In the genomic region with DNA sequence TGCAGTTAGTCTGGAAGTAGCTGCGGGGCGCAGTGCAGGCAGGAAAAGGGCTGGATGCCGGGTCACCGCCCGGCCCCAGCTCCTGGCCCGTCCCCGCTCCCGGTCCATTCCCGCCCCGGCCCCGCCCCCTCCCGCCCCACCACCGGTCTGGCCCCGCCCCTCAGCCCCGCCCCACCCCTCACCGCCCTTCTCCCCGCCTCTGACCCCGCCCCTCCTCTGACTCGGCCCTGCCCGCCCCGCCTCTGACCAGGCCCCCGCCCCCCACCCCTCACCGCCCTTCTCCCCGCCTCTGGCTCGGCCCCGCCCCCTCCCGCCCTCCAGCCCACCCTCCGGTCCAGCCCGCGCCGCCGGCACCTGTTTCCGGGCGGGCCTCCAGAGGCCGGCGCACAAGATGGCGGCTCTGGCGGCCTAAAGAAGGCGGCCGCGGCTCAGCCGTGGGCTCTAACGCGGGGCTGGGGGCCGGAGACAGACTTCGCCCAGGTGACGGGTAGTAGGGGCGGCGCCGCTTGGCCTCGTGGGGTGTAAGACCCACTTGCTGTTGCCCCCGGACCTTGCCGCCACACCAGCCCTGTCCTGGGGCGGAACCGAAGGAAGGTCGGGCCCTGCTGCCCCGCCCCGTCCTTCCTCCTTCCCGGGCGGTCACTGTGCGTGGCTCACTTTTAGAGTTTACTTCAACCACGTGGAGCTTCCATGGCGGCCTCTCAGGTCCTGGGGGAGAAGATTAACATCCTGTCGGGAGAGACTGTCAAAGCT, we compare ENCODE assay signal across 1 cellular context.
TF ChIP-seq lines count a peak whose summit lies in the region.

A gene with protein sequence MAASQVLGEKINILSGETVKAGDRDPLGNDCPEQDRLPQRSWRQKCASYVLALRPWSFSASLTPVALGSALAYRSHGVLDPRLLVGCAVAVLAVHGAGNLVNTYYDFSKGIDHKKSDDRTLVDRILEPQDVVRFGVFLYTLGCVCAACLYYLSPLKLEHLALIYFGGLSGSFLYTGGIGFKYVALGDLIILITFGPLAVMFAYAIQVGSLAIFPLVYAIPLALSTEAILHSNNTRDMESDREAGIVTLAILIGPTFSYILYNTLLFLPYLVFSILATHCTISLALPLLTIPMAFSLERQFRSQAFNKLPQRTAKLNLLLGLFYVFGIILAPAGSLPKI (plus strand): TSS at position 357 of the 753 bp plus-strand sequence. CDS start 334 bp downstream, at position 691.

TF ChIP-seq in GM12878, 131 proteins besides CTCF, POLR2A, EP300 and RAD21 (continued from another document):
- TF ChIP-seq, protein P1, sequence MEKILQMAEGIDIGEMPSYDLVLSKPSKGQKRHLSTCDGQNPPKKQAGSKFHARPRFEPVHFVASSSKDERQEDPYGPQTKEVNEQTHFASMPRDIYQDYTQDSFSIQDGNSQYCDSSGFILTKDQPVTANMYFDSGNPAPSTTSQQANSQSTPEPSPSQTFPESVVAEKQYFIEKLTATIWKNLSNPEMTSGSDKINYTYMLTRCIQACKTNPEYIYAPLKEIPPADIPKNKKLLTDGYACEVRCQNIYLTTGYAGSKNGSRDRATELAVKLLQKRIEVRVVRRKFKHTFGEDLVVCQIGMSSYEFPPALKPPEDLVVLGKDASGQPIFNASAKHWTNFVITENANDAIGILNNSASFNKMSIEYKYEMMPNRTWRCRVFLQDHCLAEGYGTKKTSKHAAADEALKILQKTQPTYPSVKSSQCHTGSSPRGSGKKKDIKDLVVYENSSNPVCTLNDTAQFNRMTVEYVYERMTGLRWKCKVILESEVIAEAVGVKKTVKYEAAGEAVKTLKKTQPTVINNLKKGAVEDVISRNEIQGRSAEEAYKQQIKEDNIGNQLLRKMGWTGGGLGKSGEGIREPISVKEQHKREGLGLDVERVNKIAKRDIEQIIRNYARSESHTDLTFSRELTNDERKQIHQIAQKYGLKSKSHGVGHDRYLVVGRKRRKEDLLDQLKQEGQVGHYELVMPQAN (conservative IDR thresholded peaks at IDR 0.05) = peak; percentile 97
- TF ChIP-seq FOXK2 (IDR thresholded peaks at IDR 0.05) (peak; percentile 65), EED (IDR thresholded peaks at IDR 0.05; ENCODE audit: low read depth) (peak; percentile 22; the same call in 1 of the 2 replicates), EGR1 (IDR thresholded peaks at IDR 0.05; ENCODE audit: borderline replicate concordance in 1 of 2, low read depth in 2 of 2, low read length in 2 of 2) (peak in 1 of 2 experiments; percentile 56; a peak in 1 of 3 replicates), CHD2 (IDR thresholded peaks at IDR 0.05; ENCODE audit: borderline replicate concordance, low read depth, low read length) (0 out of 2 replicates have a peak, but pooled peaks have one; percentile 20), SUZ12 (IDR thresholded peaks at IDR 0.05; ENCODE audit: unreplicated experiment) (no peak), MTA2 (IDR thresholded peaks at IDR 0.05; ENCODE audit: low read depth) (0 out of 2 replicates have a peak, but pooled peaks have one; percentile 36), SMAD5 (IDR thresholded peaks at IDR 0.05; ENCODE audit: low read depth) (no peak), STAT1 (conservative IDR thresholded peaks at IDR 0.05) (peak; percentile 84; the same call in 1 of the 2 replicates), NBN (IDR thresholded peaks at IDR 0.05) (peak; percentile 91)
- TF ChIP-seq, protein P2, sequence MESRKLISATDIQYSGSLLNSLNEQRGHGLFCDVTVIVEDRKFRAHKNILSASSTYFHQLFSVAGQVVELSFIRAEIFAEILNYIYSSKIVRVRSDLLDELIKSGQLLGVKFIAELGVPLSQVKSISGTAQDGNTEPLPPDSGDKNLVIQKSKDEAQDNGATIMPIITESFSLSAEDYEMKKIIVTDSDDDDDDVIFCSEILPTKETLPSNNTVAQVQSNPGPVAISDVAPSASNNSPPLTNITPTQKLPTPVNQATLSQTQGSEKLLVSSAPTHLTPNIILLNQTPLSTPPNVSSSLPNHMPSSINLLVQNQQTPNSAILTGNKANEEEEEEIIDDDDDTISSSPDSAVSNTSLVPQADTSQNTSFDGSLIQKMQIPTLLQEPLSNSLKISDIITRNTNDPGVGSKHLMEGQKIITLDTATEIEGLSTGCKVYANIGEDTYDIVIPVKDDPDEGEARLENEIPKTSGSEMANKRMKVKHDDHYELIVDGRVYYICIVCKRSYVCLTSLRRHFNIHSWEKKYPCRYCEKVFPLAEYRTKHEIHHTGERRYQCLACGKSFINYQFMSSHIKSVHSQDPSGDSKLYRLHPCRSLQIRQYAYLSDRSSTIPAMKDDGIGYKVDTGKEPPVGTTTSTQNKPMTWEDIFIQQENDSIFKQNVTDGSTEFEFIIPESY (IDR thresholded peaks at IDR 0.05) = no peak
- TF ChIP-seq, protein P3, sequence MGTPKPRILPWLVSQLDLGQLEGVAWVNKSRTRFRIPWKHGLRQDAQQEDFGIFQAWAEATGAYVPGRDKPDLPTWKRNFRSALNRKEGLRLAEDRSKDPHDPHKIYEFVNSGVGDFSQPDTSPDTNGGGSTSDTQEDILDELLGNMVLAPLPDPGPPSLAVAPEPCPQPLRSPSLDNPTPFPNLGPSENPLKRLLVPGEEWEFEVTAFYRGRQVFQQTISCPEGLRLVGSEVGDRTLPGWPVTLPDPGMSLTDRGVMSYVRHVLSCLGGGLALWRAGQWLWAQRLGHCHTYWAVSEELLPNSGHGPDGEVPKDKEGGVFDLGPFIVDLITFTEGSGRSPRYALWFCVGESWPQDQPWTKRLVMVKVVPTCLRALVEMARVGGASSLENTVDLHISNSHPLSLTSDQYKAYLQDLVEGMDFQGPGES (IDR thresholded peaks at IDR 0.05) = 0 out of 2 replicates have a peak, but pooled peaks have one; percentile 27
- TF ChIP-seq, protein P4, sequence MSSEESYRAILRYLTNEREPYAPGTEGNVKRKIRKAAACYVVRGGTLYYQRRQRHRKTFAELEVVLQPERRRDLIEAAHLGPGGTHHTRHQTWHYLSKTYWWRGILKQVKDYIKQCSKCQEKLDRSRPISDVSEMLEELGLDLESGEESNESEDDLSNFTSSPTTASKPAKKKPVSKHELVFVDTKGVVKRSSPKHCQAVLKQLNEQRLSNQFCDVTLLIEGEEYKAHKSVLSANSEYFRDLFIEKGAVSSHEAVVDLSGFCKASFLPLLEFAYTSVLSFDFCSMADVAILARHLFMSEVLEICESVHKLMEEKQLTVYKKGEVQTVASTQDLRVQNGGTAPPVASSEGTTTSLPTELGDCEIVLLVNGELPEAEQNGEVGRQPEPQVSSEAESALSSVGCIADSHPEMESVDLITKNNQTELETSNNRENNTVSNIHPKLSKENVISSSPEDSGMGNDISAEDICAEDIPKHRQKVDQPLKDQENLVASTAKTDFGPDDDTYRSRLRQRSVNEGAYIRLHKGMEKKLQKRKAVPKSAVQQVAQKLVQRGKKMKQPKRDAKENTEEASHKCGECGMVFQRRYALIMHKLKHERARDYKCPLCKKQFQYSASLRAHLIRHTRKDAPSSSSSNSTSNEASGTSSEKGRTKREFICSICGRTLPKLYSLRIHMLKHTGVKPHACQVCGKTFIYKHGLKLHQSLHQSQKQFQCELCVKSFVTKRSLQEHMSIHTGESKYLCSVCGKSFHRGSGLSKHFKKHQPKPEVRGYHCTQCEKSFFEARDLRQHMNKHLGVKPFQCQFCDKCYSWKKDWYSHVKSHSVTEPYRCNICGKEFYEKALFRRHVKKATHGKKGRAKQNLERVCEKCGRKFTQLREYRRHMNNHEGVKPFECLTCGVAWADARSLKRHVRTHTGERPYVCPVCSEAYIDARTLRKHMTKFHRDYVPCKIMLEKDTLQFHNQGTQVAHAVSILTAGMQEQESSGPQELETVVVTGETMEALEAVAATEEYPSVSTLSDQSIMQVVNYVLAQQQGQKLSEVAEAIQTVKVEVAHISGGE (CRISPR knock-in tag; IDR thresholded peaks at IDR 0.05) = peak; percentile 86
- TF ChIP-seq, protein P5, sequence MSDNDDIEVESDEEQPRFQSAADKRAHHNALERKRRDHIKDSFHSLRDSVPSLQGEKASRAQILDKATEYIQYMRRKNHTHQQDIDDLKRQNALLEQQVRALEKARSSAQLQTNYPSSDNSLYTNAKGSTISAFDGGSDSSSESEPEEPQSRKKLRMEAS (IDR thresholded peaks at IDR 0.05; ENCODE audit: low read depth, low read length) = peak; percentile 97
- TF ChIP-seq, protein P6, sequence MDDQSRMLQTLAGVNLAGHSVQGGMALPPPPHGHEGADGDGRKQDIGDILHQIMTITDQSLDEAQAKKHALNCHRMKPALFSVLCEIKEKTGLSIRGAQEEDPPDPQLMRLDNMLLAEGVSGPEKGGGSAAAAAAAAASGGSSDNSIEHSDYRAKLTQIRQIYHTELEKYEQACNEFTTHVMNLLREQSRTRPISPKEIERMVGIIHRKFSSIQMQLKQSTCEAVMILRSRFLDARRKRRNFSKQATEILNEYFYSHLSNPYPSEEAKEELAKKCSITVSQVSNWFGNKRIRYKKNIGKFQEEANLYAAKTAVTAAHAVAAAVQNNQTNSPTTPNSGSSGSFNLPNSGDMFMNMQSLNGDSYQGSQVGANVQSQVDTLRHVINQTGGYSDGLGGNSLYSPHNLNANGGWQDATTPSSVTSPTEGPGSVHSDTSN (IDR thresholded peaks at IDR 0.05; ENCODE audit: insufficient replicate concordance, low read depth, low read length) = no peak
